In genomic region chr2:40975175-40975574, GRCh38 we compare ENCODE assay signal across 25 cellular contexts.
"Had no signal": no experiment of that assay in that cellular context is flagged by ENCODE, and none has a peak within 500 bp of the region (broad histone marks: within the 10 kb centered on the region; RNA-seq: fewer than 3 reads in every experiment).

No MANE protein-coding gene starts in this region.

- FAIRE-seq: endometrium, keratinocyte had no signal

- H3K9me3 ChIP-seq: colonic mucosa, esophagus squamous epithelium, gastrocnemius medialis, left lung, lower lobe of right lung had no signal

- H3K27ac ChIP-seq: colonic mucosa, epithelial cell of prostate, esophagus squamous epithelium, gastrocnemius medialis, heart right ventricle, left lung, lower lobe of right lung had no signal

- H3K4me3 ChIP-seq: colonic mucosa, esophagus squamous epithelium, gastrocnemius medialis, heart right ventricle, left lung, lower lobe of right lung, mucosa of descending colon had no signal

- ATAC-seq: effector memory CD8-positive, alpha-beta T cell; esophagus mucosa; gastrocnemius medialis; heart right ventricle; left cardiac atrium; left lung; left ventricle myocardium superior; lower lobe of right lung; mucosa of descending colon had no signal

- H3K36me3 ChIP-seq: colonic mucosa, esophagus squamous epithelium, gastrocnemius medialis, heart right ventricle, left lung, lower lobe of right lung had no signal

- H3K27me3 ChIP-seq: colonic mucosa, esophagus squamous epithelium, gastrocnemius medialis, heart right ventricle, left lung had no signal

- DNase-seq: colonic mucosa; cortex of kidney; effector CD8-positive, alpha-beta T cell; effector memory CD8-positive, alpha-beta T cell; endodermal cell; erythroblast; esophagus squamous epithelium; foreskin fibroblast; foreskin melanocyte; gastrocnemius medialis; glutamatergic neuron; head of caudate nucleus; heart right ventricle; hippocampal formation; left cardiac atrium; left lung; left ventricle myocardium superior; lower lobe of right lung; mesenchymal stem cell; mucosa of descending colon; naive B cell had no signal
